In the genomic region with DNA sequence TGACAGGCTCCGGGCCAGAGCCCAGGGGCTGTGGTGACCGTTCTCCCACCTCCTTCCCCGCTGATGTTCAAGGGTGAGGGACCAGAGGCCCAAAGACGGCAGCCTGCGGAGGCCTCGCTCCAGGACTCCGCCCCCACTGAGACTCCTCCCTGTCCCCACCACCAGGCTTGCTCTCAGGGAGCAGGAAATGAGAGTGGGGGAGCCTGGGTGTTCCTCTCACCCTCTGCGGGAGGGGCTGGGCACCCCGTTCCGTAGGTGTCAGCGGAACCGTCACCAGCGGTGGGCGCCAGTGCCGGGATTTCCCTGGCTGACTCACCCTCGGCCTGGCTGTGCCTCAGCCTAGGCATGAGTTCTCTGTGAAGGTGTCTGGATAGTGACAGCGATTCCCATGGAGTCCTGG, we compare ENCODE assay signal across 8 cellular contexts. TPM values are rescaled to one million over a fixed set of nuclear protein-coding genes. Genes with fewer than 3 reads are reported as not detected.
A peak's percentile ranks its signal among the peaks of the same experiment; 100 is the strongest.
DNase-seq lines count a peak whose midpoint lies in the region; ATAC-seq and TF ChIP-seq lines count a peak whose summit lies in the region.

No MANE protein-coding gene starts in this region.

- H3K9me3 ChIP-seq in NT2/D1 (ENCODE audit: insufficient read depth, low read length), result no peaks in the 10 kb centered on the region
- no peaks in the 10 kb centered on the region for H3K9me3 ChIP-seq in tibial nerve

- TF ChIP-seq EP300 in tibial nerve (IDR thresholded peaks at IDR 0.05), result peak in 1 of 2 donors; percentile 72

- TF ChIP-seq CTCF in fibroblast of the aortic adventitia (IDR thresholded peaks at IDR 0.05; ENCODE audit: insufficient read depth, low read length), result no peak
- TF ChIP-seq CTCF in tibial nerve (IDR thresholded peaks at IDR 0.05), result peak in 2 of 5 experiments; percentile 18 to 50

- H3K27me3 ChIP-seq in NT2/D1 (ENCODE audit: insufficient read depth, insufficient read length) (no peaks in the 10 kb centered on the region), tibial nerve (no peaks in the 10 kb centered on the region)

- H3K27me3 Mint-ChIP-seq in activated T-helper 2 cell treated with anti-CD3 and anti-CD28 coated beads, Interferon-gamma antibody, Interleukin-2, Interleukin-4, amounts not matched to agents 10 μg/mL and 5 μg/mL and 100 μg/mL, durations not matched to agents 14 hours and 24 hours and 36 hours (ENCODE audit: low read depth), result no peaks in the 10 kb centered on the region

- WGBS in tibial nerve, 2 donors, result 0 to 10% methylated on average over 2 to 15 of the region's 17 CpGs

- peak overlapping the region; percentile 52 for H3K9ac ChIP-seq in NT2/D1 (ENCODE audit: insufficient read length, low read depth)

- DNase-seq in 8988T (peak; percentile 87), NT2/D1 (ENCODE audit: low read depth, low spot score) (no peak), fibroblast of the aortic adventitia (ENCODE audit: low read depth) (peak; percentile 59), posterior cingulate gyrus (peak in 9 of 10 donors; percentile 38 to 94 (median 73)), tibial nerve (ENCODE audit: low spot score in 2 of 2) (peak; percentile 46 to 54)
- DNase-seq in activated T-helper 2 cell treated with anti-CD3 and anti-CD28 coated beads, Interferon-gamma antibody, Interleukin-2, Interleukin-4, amounts not matched to agents 10 μg/mL and 5 μg/mL and 100 μg/mL, durations not matched to agents 14 hours and 24 hours and 36 hours (ENCODE audit: low spot score), result peak; percentile 85

- TF ChIP-seq POLR2A in tibial nerve (IDR thresholded peaks at IDR 0.05), result no peak

- peak overlapping the region; percentile 76 to 90 (median 84) for H3K27ac ChIP-seq in tibial nerve

- H3K4me3 Mint-ChIP-seq in activated T-helper 2 cell treated with anti-CD3 and anti-CD28 coated beads, Interferon-gamma antibody, Interleukin-2, Interleukin-4, amounts not matched to agents 10 μg/mL and 5 μg/mL and 100 μg/mL, durations not matched to agents 14 hours and 24 hours and 36 hours (ENCODE audit: low read depth), result peak overlapping the region; percentile 62

- ATAC-seq in GM19452 (IDR thresholded peaks at IDR 0.05; ENCODE audit: unreplicated experiment) (peak; percentile 79), HG02840 (IDR thresholded peaks at IDR 0.05; ENCODE audit: low FRiP score, unreplicated experiment) (no peak)

- H3K4me3 ChIP-seq in NT2/D1 (ENCODE audit: insufficient read length, low read depth), result no peak overlapping the region
- no peak overlapping the region for H3K4me3 ChIP-seq in fibroblast of the aortic adventitia (ENCODE audit: low read depth, low read length)
- peak overlapping the region; percentile 1 to 26 (median 6) for H3K4me3 ChIP-seq in tibial nerve

- no peaks in the 10 kb centered on the region for H3K9me3 Mint-ChIP-seq in activated T-helper 2 cell treated with anti-CD3 and anti-CD28 coated beads, Interferon-gamma antibody, Interleukin-2, Interleukin-4, amounts not matched to agents 10 μg/mL and 5 μg/mL and 100 μg/mL, durations not matched to agents 14 hours and 24 hours and 36 hours

- intact Hi-C loops in activated T-helper 2 cell treated with anti-CD3 and anti-CD28 coated beads, Interferon-gamma antibody, Interleukin-2, Interleukin-4, amounts not matched to agents 10 μg/mL and 5 μg/mL and 100 μg/mL, durations not matched to agents 14 hours and 24 hours and 36 hours (cut with micrococcal nuclease), result no loop called here
- intact Hi-C loops in posterior cingulate gyrus (cut with DNase I), result no loop called here

- H3K36me3 Mint-ChIP-seq in activated T-helper 2 cell treated with anti-CD3 and anti-CD28 coated beads, Interferon-gamma antibody, Interleukin-2, Interleukin-4, amounts not matched to agents 10 μg/mL and 5 μg/mL and 100 μg/mL, durations not matched to agents 14 hours and 24 hours and 36 hours (ENCODE audit: low read depth), result no peaks in the 10 kb centered on the region

- H3K36me3 ChIP-seq in NT2/D1 (ENCODE audit: insufficient read depth, insufficient read length, low read length) (no peaks in the 10 kb centered on the region), tibial nerve (no peaks in the 10 kb centered on the region)

- peaks cover 54% of the 10 kb centered on the region for H3K4me1 ChIP-seq in NT2/D1 (ENCODE audit: insufficient read depth, insufficient read length)
- peaks cover 0 to 74% (median 58%) of the 10 kb centered on the region in 4 donors for H3K4me1 ChIP-seq in tibial nerve

- peaks cover 20% of the 10 kb centered on the region for H3K4me1 Mint-ChIP-seq in activated T-helper 2 cell treated with anti-CD3 and anti-CD28 coated beads, Interferon-gamma antibody, Interleukin-2, Interleukin-4, amounts not matched to agents 10 μg/mL and 5 μg/mL and 100 μg/mL, durations not matched to agents 14 hours and 24 hours and 36 hours (ENCODE audit: low read depth)

- H3K27ac Mint-ChIP-seq in activated T-helper 2 cell treated with anti-CD3 and anti-CD28 coated beads, Interferon-gamma antibody, Interleukin-2, Interleukin-4, amounts not matched to agents 10 μg/mL and 5 μg/mL and 100 μg/mL, durations not matched to agents 14 hours and 24 hours and 36 hours, result peak overlapping the region; percentile 81

RNA-seq across cellular contexts. Expression of a gene that starts 15.7 kb away (rescaled TPM):
- total RNA-seq in activated T-helper 2 cell treated with anti-CD3 and anti-CD28 coated beads, Interferon-gamma antibody, Interleukin-2, Interleukin-4, amounts not matched to agents 10 μg/mL and 5 μg/mL and 100 μg/mL, durations not matched to agents 14 hours and 24 hours and 36 hours, result 0.07 TPM in 2 replicates
- total RNA-seq in fibroblast of the aortic adventitia (ENCODE audit: low replicate concordance) (1.1 and 4.2 TPM in 2 replicates), tibial nerve (1 to 10 TPM; 1.1 to 5.4 (median 3.0) TPM)

RNA-seq across cellular contexts. Expression of a gene that starts 56.5 kb away (rescaled TPM):
- total RNA-seq in activated T-helper 2 cell treated with anti-CD3 and anti-CD28 coated beads, Interferon-gamma antibody, Interleukin-2, Interleukin-4, amounts not matched to agents 10 μg/mL and 5 μg/mL and 100 μg/mL, durations not matched to agents 14 hours and 24 hours and 36 hours, result 1.8 and 2.6 TPM in 2 replicates
- total RNA-seq in fibroblast of the aortic adventitia (ENCODE audit: low replicate concordance) (0.16 and 0.18 TPM in 2 replicates), tibial nerve (1 to 10 TPM; 1.0 to 7.5 (median 2.1) TPM)

Comparison
In these comparisons a context has a peak if more than half of its experiments do, and no peak if none do; other contexts are left out.
1. H3K4me3 ChIP-seq: peak in tibial nerve (4 of 4); none in NT2/D1 (single experiment) and fibroblast of the aortic adventitia (single experiment).